In the genomic region with DNA sequence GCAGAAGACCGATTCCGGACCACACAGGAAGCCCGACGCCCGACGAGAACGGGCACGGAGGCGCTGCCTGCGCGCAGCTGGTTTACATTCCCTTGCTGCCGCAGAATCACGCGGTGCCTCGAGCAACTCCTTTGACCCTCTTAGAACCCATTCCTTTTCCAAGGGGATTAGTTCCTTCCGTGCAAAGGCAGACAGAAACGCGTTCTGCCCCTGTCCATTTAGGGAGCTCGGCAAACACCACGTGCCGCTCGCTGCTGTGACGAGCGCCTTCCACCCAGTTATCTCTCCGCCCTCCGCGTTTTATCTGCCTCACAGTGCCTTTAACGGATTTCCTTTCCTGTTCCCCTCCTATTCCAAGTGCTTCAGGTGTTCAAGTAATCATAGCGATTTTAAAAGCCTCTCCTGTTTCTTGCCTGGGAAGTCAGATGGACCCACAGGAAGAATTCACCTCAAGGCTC, we compare ENCODE assay signal across 13 cellular contexts. TPM values are rescaled to one million over a fixed set of nuclear protein-coding genes. Genes with fewer than 3 reads are reported as not detected.
DNase-seq lines count a peak whose midpoint lies in the region; ATAC-seq and TF ChIP-seq lines count a peak whose summit lies in the region.
"Had no signal": no experiment of that assay in that cellular context is flagged by ENCODE, and none has a peak within 500 bp of the region (broad histone marks: within the 10 kb centered on the region; RNA-seq: fewer than 3 reads in every experiment).

No MANE protein-coding gene starts in this region.

- no peak overlapping the region for H3K9ac ChIP-seq in muscle layer of colon (ENCODE audit: low read length)

- H3K4me1 ChIP-seq in muscle layer of colon (ENCODE audit: insufficient read depth, low read length) (peaks cover 14% of the 10 kb centered on the region), urinary bladder (ENCODE audit: insufficient read depth) (no peaks in the 10 kb centered on the region)

- peaks cover 9% of the 10 kb centered on the region for H3K4me1 Mint-ChIP-seq in HFFc6 (ENCODE audit: low read depth)
- H3K4me1 Mint-ChIP-seq: activated naive CD4-positive, alpha-beta T cell treated with anti-CD3 and anti-CD28 coated beads, Interleukin-2, amount 50 U/mL, for 24 hours had no signal

- DNase-seq in HFFc6 (peak; percentile 59), dedifferentiated amniotic fluid mesenchymal stem cell (ENCODE audit: extremely low spot score) (peak; percentile 77)
- DNase-seq: activated CD8-positive, alpha-beta memory T cell treated with anti-CD3 and anti-CD28 coated beads for 24 hours; dermis blood vessel endothelial cell; midbrain; NCI-H1436; stimulated activated CD8-positive, alpha-beta memory T cell treated with anti-CD3 and anti-CD28 coated beads, Interleukin-4, amount 100 ng/mL, for 48 hours had no signal

- peak overlapping the region; percentile 89 for H3K27ac Mint-ChIP-seq in HFFc6
- H3K27ac Mint-ChIP-seq: activated naive CD4-positive, alpha-beta T cell treated with anti-CD3 and anti-CD28 coated beads, Interleukin-2, amount 50 U/mL, for 24 hours had no signal

- H3K9me3 Mint-ChIP-seq in HFFc6: peaks cover 4% of the 10 kb centered on the region; the same call in 1 of the 2 replicates
- H3K9me3 Mint-ChIP-seq: activated naive CD4-positive, alpha-beta T cell treated with anti-CD3 and anti-CD28 coated beads, Interleukin-2, amount 50 U/mL, for 24 hours had no signal

- no peaks in the 10 kb centered on the region for H3K9me3 ChIP-seq in muscle layer of colon (ENCODE audit: low read length)

- no peaks in the 10 kb centered on the region for H3K27me3 ChIP-seq in muscle layer of colon (ENCODE audit: control insufficient read depth in 1 of 2, insufficient read depth in 2 of 2, low read length in 2 of 2)

- H3K36me3 Mint-ChIP-seq in HFFc6 (ENCODE audit: low read depth): no peaks in the 10 kb centered on the region
- H3K36me3 Mint-ChIP-seq: activated naive CD4-positive, alpha-beta T cell treated with anti-CD3 and anti-CD28 coated beads, Interleukin-2, amount 50 U/mL, for 24 hours had no signal

- H3K27ac ChIP-seq in muscle layer of colon (ENCODE audit: low read depth, low read length): peak overlapping the region; percentile 27
- H3K27ac ChIP-seq in urinary bladder (ENCODE audit: low read depth): peak overlapping the region; percentile 2

- H3K4me3 Mint-ChIP-seq in HFFc6: peak overlapping the region; percentile 86
- H3K4me3 Mint-ChIP-seq: activated naive CD4-positive, alpha-beta T cell treated with anti-CD3 and anti-CD28 coated beads, Interleukin-2, amount 50 U/mL, for 24 hours had no signal

- 55% methylated on average over 29 of the region's 29 CpGs for WGBS in urinary bladder

- TF ChIP-seq CTCF in HFFc6 (IDR thresholded peaks at IDR 0.05): no peak

- ATAC-seq in GM19023 (IDR thresholded peaks at IDR 0.05; ENCODE audit: unreplicated experiment) (no peak), GM18498 (IDR thresholded peaks at IDR 0.05; ENCODE audit: unreplicated experiment) (no peak), GM18517 (IDR thresholded peaks at IDR 0.05; ENCODE audit: unreplicated experiment) (no peak)

- H3K36me3 ChIP-seq in muscle layer of colon (ENCODE audit: insufficient read depth, low read length) (no peaks in the 10 kb centered on the region), urinary bladder (ENCODE audit: insufficient read depth) (no peaks in the 10 kb centered on the region)

- H3K4me3 ChIP-seq in muscle layer of colon (ENCODE audit: low read depth in 1 of 2, low read length in 2 of 2): no peak overlapping the region
- H3K4me3 ChIP-seq in urinary bladder (ENCODE audit: low read depth, low read length): no peak overlapping the region

- peaks cover 4% of the 10 kb centered on the region for H3K27me3 Mint-ChIP-seq in HFFc6 (ENCODE audit: insufficient read depth)

RNA-seq across cellular contexts. Expression of a gene that starts 24.1 kb away (rescaled TPM):
- 10 to 100 TPM; 38.6 to 44.1 (median 39.7) TPM for total RNA-seq in HFFc6 (2021; fragmentation: NEBNext Ultra II Directional; extraction: Animal tissue kit (Norgen Biotek cat#: 25700))
- 31.8 TPM for total RNA-seq in urinary bladder
- polyA plus RNA-seq in urinary bladder: 42.4 TPM

RNA-seq across cellular contexts. Expression of a gene that starts 29.3 kb away (rescaled TPM):
- 10 to 100 TPM; 38.9 to 49.8 (median 43.5) TPM for total RNA-seq in HFFc6 (2021; fragmentation: NEBNext Ultra II Directional; extraction: Animal tissue kit (Norgen Biotek cat#: 25700))
- total RNA-seq in urinary bladder: 11.9 TPM
- 17.5 TPM for polyA plus RNA-seq in urinary bladder
